ENCODE assay signal across 27 cellular contexts in the genomic region with DNA sequence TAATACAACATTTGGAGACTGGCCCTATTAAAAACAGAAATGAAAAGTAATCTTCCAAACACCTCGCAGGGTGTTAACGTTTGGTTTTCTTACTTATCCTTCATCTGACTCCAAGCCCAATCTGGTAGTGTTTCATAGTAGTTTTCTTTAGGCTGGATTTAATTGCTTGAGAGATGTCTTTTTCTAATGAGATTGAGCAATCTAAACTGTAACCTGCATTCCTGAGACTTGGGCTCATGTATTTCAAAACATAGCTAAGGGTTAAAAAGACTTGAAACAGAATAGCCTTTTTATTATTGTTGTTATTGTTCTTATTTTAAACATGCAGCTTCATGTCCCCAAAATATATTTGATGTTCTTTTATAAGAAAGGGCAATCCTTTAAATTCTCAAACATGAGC.
"Had no signal": no experiment of that assay in that cellular context is flagged by ENCODE, and none has a peak within 500 bp of the region (broad histone marks: within the 10 kb centered on the region; RNA-seq: fewer than 3 reads in every experiment).

No MANE protein-coding gene starts in this region.

- H3K36me3 ChIP-seq: colonic mucosa, gastrocnemius medialis, ovary, uterus had no signal

- ATAC-seq: gastrocnemius medialis; left colon; naive thymus-derived CD4-positive, alpha-beta T cell; sciatic nerve; stimulated activated memory B cell treated with anti-CD40 and anti-IgM and Interleukin-4, amounts not matched to agents 10 μg/mL and 1 μg/mL and 100 μg/mL, for 72 hours; stimulated activated naive CD8-positive, alpha-beta T cell treated with anti-CD3 and anti-CD28 coated beads, Interleukin-15, amount 100 ng/mL, for 72 hours had no signal

- H3K4me1 ChIP-seq: colonic mucosa, gastrocnemius medialis, uterus had no signal

- H3K27me3 ChIP-seq: colonic mucosa, dorsolateral prefrontal cortex, gastrocnemius medialis, ovary, uterus had no signal

- DNase-seq: activated CD4-positive, alpha-beta T cell treated with anti-CD3 and anti-CD28 coated beads for 4 hours; activated CD4-positive, alpha-beta T cell treated with anti-CD3 and anti-CD28 coated beads, Interleukin-2, amount 50 U/mL, for 48 hours; activated CD8-positive, alpha-beta memory T cell treated with anti-CD3 and anti-CD28 coated beads, Interleukin-2, amount 50 U/mL, for 4 hours; activated gamma-delta T cell; activated naive CD4-positive, alpha-beta T cell treated with anti-CD3 and anti-CD28 coated beads, Interleukin-2, amount 10 ng/mL, durations not matched to agents 7 days and 5 days; activated naive CD8-positive, alpha-beta T cell treated with anti-CD3 and anti-CD28 coated beads, Interleukin-2, amount 10 ng/mL, durations not matched to agents 7 days and 5 days; activated T-cell treated with anti-CD3 and anti-CD28 coated beads, Interleukin-2, amount 50 U/mL, for 1 hour; amygdala; colonic mucosa; dorsolateral prefrontal cortex; effector memory CD4-positive, alpha-beta T cell; gastrocnemius medialis; glutamatergic neuron; islet precursor cell; left colon; midbrain; naive thymus-derived CD4-positive, alpha-beta T cell; ovary; retina; small intestine; stimulated activated CD4-positive, alpha-beta T cell treated with anti-CD3 and anti-CD28 coated beads, Interleukin-4, amount 100 ng/mL, for 4 hours; stimulated activated CD8-positive, alpha-beta memory T cell treated with anti-CD3 and anti-CD28 coated beads, Interleukin-4, amount 100 ng/mL, for 48 hours; stimulated activated naive CD8-positive, alpha-beta T cell treated with anti-CD3 and anti-CD28 coated beads, Interleukin-15, amount 100 ng/mL, for 72 hours; substantia nigra; uterus had no signal

- H3K4me3 ChIP-seq: colonic mucosa, dorsolateral prefrontal cortex, gastrocnemius medialis, ovary, uterus had no signal

- H3K9me3 ChIP-seq: colonic mucosa, gastrocnemius medialis, ovary, uterus had no signal
